ENCODE assay signal across 8 cellular contexts in the genomic region with DNA sequence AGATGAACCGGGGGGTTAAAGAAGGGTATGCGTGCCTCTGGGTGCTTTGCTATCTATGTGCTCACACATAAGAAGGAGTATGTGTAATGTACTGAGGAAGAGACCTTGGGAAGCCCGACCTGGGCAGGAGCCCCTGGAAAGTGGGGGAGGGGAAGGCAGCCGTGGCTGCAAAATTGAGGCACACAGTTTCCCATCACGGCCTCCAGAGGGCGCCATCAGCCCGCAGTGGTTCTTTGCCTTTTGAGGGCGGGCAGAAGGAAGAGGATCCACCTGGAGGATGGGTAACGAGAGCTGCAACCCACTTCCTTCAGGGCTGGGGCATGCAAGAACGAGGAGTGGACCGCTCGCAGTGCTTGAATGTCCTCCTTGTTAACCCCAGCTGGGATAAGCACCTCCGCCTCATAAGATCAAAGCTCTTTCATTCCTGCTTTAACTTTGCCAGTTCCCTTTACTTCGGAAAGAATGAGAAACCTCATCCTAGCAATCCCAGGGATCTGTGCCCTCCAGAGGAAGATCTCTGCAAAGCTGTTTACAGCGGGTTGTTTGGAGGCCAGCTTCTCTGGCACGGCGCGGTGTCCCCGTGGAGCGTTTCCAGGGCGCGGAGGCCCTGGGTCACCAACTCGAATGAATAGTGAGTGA.
DNase-seq lines count a peak whose midpoint lies in the region; ATAC-seq and FAIRE-seq lines count a peak whose summit lies in the region.

No MANE protein-coding gene starts in this region.

- peaks cover 9% of the 10 kb centered on the region for H3K27me3 Mint-ChIP-seq in central memory CD8-positive, alpha-beta T cell

- peak; percentile 49 for FAIRE-seq in A204.1 (lab: Jason Lieb, UNC)

- H3K4me1 Mint-ChIP-seq in central memory CD8-positive, alpha-beta T cell, result peaks cover 9% of the 10 kb centered on the region

- peak; percentile 58 for DNase-seq in NCI-H2196 (lab: John Stamatoyannopoulos, UW; ENCODE audit: unreplicated experiment)
- DNase-seq in central memory CD8-positive, alpha-beta T cell (ENCODE audit: low spot score in 2 of 2), result peak; percentile 68
- DNase-seq in kidney glomerular epithelial cell (lab: John Stamatoyannopoulos, UW), result peak; percentile 92
- DNase-seq in stimulated activated CD4-positive, alpha-beta T cell treated with anti-CD3 and anti-CD28 coated beads, Interleukin-15, amount 100 ng/mL, for 48 hours (ENCODE audit: low read depth in 2 of 2), result peak; percentile 64 to 75

- ATAC-seq in GM18517 (IDR thresholded peaks at IDR 0.05; ENCODE audit: unreplicated experiment) (peak; percentile 85), HG03103 (IDR thresholded peaks at IDR 0.05; ENCODE audit: low read depth, unreplicated experiment) (peak; percentile 89)
- peak; percentile 87 to 89 for ATAC-seq in activated CD4-positive, CD25-positive, alpha-beta regulatory T cell treated with anti-CD3 and anti-CD28 coated beads, Interleukin-2, amount 50 U/mL, for 24 hours
- peak; percentile 87 for ATAC-seq in central memory CD8-positive, alpha-beta T cell (replicated peaks; ENCODE audit: extremely low read depth, poor library complexity, severe bottlenecking)

- H3K4me3 Mint-ChIP-seq in central memory CD8-positive, alpha-beta T cell, result peak overlapping the region; percentile 48

- no peaks in the 10 kb centered on the region for H3K36me3 Mint-ChIP-seq in central memory CD8-positive, alpha-beta T cell (ENCODE audit: insufficient read depth)

- H3K27ac Mint-ChIP-seq in central memory CD8-positive, alpha-beta T cell (ENCODE audit: low read depth), result no peak overlapping the region

- H3K9me3 Mint-ChIP-seq in central memory CD8-positive, alpha-beta T cell, result no peaks in the 10 kb centered on the region

Comparison
In these comparisons a context has a peak if more than half of its experiments do, and no peak if none do; other contexts are left out.
1. Peak in every context shown above with its lines: DNase-seq and ATAC-seq.